Comparison of ENCODE assay signal across 1 cellular context in the genomic region with DNA sequence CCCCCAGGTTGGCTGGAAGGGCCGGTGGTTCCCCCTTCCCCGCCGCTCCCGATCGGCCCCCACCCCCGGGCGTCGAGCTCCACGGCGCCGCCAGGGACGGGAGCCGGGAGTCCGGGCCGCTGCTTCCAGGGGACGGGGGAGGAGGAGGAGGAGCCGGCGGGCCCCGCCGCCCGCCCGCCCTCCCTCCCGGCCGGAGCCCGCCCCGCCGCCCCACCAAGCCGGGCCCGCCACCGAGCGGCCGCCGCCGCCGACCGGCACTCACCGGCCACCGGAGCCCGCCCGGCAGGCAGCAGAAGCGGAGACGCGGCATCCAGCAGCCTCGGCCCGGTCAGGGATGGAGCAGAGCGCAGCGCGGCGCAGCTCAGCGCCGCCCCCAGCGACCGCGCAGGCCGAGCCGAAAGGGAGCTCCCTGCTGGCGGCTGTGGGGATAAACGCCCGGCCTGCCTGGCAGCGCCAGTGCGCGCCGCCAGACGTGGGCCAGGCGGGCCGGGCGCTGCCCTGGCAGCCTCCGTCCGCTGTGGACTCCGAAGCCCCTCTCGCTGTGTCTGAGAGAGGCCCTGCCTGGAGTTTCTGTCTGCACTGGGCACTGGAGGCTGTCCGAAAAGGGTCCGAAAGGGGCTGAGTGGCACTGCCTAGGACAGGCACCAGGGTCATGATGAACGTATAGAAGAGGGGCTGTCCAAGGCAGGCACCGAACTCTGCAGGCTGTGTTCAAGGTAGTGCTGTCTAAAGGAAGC.
TF ChIP-seq lines count a peak whose summit lies in the region.

A gene with protein sequence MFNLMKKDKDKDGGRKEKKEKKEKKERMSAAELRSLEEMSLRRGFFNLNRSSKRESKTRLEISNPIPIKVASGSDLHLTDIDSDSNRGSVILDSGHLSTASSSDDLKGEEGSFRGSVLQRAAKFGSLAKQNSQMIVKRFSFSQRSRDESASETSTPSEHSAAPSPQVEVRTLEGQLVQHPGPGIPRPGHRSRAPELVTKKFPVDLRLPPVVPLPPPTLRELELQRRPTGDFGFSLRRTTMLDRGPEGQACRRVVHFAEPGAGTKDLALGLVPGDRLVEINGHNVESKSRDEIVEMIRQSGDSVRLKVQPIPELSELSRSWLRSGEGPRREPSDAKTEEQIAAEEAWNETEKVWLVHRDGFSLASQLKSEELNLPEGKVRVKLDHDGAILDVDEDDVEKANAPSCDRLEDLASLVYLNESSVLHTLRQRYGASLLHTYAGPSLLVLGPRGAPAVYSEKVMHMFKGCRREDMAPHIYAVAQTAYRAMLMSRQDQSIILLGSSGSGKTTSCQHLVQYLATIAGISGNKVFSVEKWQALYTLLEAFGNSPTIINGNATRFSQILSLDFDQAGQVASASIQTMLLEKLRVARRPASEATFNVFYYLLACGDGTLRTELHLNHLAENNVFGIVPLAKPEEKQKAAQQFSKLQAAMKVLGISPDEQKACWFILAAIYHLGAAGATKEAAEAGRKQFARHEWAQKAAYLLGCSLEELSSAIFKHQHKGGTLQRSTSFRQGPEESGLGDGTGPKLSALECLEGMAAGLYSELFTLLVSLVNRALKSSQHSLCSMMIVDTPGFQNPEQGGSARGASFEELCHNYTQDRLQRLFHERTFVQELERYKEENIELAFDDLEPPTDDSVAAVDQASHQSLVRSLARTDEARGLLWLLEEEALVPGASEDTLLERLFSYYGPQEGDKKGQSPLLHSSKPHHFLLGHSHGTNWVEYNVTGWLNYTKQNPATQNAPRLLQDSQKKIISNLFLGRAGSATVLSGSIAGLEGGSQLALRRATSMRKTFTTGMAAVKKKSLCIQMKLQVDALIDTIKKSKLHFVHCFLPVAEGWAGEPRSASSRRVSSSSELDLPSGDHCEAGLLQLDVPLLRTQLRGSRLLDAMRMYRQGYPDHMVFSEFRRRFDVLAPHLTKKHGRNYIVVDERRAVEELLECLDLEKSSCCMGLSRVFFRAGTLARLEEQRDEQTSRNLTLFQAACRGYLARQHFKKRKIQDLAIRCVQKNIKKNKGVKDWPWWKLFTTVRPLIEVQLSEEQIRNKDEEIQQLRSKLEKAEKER (N-terminal part only) (minus strand): TSS at position 348 of the 737 bp plus-strand sequence. CDS start 13,458 bp downstream, outside the sequence.

TF ChIP-seq in HepG2, 621 proteins besides CTCF, POLR2A, EP300 and RAD21 (continued from another document and continues in another):
- no peak for TF ChIP-seq AFF4 (CRISPR knock-in tag; IDR thresholded peaks at IDR 0.05)
- TF ChIP-seq LCORL (IDR thresholded peaks at IDR 0.05), result no peak
- TF ChIP-seq LCORL (CRISPR knock-in tag; IDR thresholded peaks at IDR 0.05), result peak; percentile 70
- no peak for TF ChIP-seq HDAC6 (IDR thresholded peaks at IDR 0.05; ENCODE audit: low read depth, low read length)
- TF ChIP-seq, protein P1, sequence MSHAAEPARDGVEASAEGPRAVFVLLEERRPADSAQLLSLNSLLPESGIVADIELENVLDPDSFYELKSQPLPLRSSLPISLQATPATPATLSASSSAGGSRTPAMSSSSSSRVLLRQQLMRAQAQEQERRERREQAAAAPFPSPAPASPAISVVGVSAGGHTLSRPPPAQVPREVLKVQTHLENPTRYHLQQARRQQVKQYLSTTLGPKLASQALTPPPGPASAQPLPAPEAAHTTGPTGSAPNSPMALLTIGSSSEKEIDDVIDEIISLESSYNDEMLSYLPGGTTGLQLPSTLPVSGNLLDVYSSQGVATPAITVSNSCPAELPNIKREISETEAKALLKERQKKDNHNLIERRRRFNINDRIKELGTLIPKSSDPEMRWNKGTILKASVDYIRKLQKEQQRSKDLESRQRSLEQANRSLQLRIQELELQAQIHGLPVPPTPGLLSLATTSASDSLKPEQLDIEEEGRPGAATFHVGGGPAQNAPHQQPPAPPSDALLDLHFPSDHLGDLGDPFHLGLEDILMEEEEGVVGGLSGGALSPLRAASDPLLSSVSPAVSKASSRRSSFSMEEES (CRISPR knock-in tag; IDR thresholded peaks at IDR 0.05), result no peak
- TF ChIP-seq ZNF234 (CRISPR knock-in tag; conservative IDR thresholded peaks at IDR 0.05), result no peak
- TF ChIP-seq HNRNPK (IDR thresholded peaks at IDR 0.05; ENCODE audit: low read depth, low read length, poor library complexity, severe bottlenecking), result peak; percentile 12
- TF ChIP-seq FOXA3 (CRISPR knock-in tag; IDR thresholded peaks at IDR 0.05), result no peak
- TF ChIP-seq FOXP4 (CRISPR knock-in tag; IDR thresholded peaks at IDR 0.05), result no peak
- TF ChIP-seq UBTF (CRISPR knock-in tag; IDR thresholded peaks at IDR 0.05), result peak; percentile 91
- no peak for TF ChIP-seq NCOR1 (IDR thresholded peaks at IDR 0.05; ENCODE audit: borderline replicate concordance, low read length)
- TF ChIP-seq, protein P2, sequence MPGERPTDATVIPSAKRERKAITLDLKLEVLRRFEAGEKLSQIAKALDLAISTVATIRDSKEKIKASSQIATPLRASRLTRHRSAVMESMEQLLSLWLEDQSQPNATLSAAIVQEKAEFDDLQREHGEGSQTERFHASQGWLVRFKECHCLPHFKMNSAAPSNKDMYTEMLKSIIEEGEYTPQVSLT (CRISPR knock-in tag; IDR thresholded peaks at IDR 0.05; ENCODE audit: borderline replicate concordance, low read depth), result no peak
- no peak for TF ChIP-seq GLI4 (CRISPR knock-in tag; IDR thresholded peaks at IDR 0.05; ENCODE audit: borderline replicate concordance)
- no peak for TF ChIP-seq SP5 (CRISPR knock-in tag; IDR thresholded peaks at IDR 0.05; ENCODE audit: borderline replicate concordance, low read depth)
- no peak for TF ChIP-seq SNAPC5 (CRISPR knock-in tag; IDR thresholded peaks at IDR 0.05; ENCODE audit: borderline replicate concordance)
- TF ChIP-seq, protein P3, sequence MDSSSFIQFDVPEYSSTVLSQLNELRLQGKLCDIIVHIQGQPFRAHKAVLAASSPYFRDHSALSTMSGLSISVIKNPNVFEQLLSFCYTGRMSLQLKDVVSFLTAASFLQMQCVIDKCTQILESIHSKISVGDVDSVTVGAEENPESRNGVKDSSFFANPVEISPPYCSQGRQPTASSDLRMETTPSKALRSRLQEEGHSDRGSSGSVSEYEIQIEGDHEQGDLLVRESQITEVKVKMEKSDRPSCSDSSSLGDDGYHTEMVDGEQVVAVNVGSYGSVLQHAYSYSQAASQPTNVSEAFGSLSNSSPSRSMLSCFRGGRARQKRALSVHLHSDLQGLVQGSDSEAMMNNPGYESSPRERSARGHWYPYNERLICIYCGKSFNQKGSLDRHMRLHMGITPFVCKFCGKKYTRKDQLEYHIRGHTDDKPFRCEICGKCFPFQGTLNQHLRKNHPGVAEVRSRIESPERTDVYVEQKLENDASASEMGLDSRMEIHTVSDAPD (CRISPR knock-in tag; IDR thresholded peaks at IDR 0.05), result no peak
- TF ChIP-seq, protein P4, sequence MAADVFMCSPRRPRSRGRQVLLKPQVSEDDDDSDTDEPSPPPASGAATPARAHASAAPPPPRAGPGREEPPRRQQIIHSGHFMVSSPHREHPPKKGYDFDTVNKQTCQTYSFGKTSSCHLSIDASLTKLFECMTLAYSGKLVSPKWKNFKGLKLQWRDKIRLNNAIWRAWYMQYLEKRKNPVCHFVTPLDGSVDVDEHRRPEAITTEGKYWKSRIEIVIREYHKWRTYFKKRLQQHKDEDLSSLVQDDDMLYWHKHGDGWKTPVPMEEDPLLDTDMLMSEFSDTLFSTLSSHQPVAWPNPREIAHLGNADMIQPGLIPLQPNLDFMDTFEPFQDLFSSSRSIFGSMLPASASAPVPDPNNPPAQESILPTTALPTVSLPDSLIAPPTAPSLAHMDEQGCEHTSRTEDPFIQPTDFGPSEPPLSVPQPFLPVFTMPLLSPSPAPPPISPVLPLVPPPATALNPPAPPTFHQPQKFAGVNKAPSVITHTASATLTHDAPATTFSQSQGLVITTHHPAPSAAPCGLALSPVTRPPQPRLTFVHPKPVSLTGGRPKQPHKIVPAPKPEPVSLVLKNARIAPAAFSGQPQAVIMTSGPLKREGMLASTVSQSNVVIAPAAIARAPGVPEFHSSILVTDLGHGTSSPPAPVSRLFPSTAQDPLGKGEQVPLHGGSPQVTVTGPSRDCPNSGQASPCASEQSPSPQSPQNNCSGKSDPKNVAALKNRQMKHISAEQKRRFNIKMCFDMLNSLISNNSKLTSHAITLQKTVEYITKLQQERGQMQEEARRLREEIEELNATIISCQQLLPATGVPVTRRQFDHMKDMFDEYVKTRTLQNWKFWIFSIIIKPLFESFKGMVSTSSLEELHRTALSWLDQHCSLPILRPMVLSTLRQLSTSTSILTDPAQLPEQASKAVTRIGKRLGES (CRISPR knock-in tag; IDR thresholded peaks at IDR 0.05; ENCODE audit: borderline replicate concordance), result no peak
- TF ChIP-seq ZNF460 (CRISPR knock-in tag; IDR thresholded peaks at IDR 0.05; ENCODE audit: borderline replicate concordance), result no peak
- TF ChIP-seq ZFP82 (CRISPR knock-in tag; IDR thresholded peaks at IDR 0.05; ENCODE audit: borderline replicate concordance), result no peak
- TF ChIP-seq, protein P5, sequence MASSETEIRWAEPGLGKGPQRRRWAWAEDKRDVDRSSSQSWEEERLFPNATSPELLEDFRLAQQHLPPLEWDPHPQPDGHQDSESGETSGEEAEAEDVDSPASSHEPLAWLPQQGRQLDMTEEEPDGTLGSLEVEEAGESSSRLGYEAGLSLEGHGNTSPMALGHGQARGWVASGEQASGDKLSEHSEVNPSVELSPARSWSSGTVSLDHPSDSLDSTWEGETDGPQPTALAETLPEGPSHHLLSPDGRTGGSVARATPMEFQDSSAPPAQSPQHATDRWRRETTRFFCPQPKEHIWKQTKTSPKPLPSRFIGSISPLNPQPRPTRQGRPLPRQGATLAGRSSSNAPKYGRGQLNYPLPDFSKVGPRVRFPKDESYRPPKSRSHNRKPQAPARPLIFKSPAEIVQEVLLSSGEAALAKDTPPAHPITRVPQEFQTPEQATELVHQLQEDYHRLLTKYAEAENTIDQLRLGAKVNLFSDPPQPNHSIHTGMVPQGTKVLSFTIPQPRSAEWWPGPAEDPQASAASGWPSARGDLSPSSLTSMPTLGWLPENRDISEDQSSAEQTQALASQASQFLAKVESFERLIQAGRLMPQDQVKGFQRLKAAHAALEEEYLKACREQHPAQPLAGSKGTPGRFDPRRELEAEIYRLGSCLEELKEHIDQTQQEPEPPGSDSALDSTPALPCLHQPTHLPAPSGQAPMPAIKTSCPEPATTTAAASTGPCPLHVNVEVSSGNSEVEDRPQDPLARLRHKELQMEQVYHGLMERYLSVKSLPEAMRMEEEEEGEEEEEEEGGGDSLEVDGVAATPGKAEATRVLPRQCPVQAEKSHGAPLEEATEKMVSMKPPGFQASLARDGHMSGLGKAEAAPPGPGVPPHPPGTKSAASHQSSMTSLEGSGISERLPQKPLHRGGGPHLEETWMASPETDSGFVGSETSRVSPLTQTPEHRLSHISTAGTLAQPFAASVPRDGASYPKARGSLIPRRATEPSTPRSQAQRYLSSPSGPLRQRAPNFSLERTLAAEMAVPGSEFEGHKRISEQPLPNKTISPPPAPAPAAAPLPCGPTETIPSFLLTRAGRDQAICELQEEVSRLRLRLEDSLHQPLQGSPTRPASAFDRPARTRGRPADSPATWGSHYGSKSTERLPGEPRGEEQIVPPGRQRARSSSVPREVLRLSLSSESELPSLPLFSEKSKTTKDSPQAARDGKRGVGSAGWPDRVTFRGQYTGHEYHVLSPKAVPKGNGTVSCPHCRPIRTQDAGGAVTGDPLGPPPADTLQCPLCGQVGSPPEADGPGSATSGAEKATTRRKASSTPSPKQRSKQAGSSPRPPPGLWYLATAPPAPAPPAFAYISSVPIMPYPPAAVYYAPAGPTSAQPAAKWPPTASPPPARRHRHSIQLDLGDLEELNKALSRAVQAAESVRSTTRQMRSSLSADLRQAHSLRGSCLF (CRISPR knock-in tag; IDR thresholded peaks at IDR 0.05; ENCODE audit: borderline replicate concordance), result no peak
